Comparison of ENCODE assay signal across 9 cellular contexts in the genomic region with DNA sequence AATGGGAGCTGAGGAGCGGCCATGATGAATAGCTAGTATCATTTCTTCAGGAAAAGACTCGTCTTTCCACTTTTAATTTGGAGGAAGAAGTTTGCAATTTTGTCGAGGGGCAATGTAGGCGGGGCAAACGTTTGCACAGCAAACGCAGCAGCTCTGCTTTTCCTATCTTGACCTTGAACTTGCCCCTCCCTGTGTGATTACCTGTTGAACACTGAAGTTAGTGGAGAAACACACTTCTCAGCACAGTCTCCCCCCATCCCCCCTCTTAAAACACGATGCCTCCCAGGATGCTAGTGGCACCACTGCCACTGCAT. TPM values are rescaled to one million over a fixed set of nuclear protein-coding genes. Genes with fewer than 3 reads are reported as not detected.
DNase-seq lines count a peak whose midpoint lies in the region; ATAC-seq and TF ChIP-seq lines count a peak whose summit lies in the region.
"Had no signal": no experiment of that assay in that cellular context is flagged by ENCODE, and none has a peak within 500 bp of the region (broad histone marks: within the 10 kb centered on the region; RNA-seq: fewer than 3 reads in every experiment).

No MANE protein-coding gene starts in this region.

- H3K9me3 ChIP-seq in T-helper 17 cell (ENCODE audit: control insufficient read depth, low read length, poor library complexity, severe bottlenecking), result no peaks in the 10 kb centered on the region
- no peaks in the 10 kb centered on the region for H3K9me3 ChIP-seq in right cardiac atrium (ENCODE audit: control insufficient read depth, low read length)

- no peak for TF ChIP-seq CTCF in GM12865 (IDR thresholded peaks at IDR 0.05; ENCODE audit: insufficient read depth, low read depth, low read length, missing control alignments)

- intact Hi-C loops in right cardiac atrium (cut with DNase I), result no loop called here

- peaks cover 6% of the 10 kb centered on the region for H3K36me3 Mint-ChIP-seq in T-helper 17 cell (ENCODE audit: low read depth)

- peaks cover 54% of the 10 kb centered on the region for H3K27me3 Mint-ChIP-seq in T-helper 17 cell

- no peaks in the 10 kb centered on the region for H3K27me3 ChIP-seq in right cardiac atrium (ENCODE audit: control insufficient read depth, insufficient read depth)

- WGBS in right cardiac atrium, result 42% methylated on average over 7 of the region's 7 CpGs

- H3K4me3 ChIP-seq in GM12865 (ENCODE audit: low read depth, low read length), result peak overlapping the region; percentile 55
- H3K4me3 ChIP-seq in right cardiac atrium (ENCODE audit: low read length), result peak overlapping the region; percentile 46
- peak overlapping the region; percentile 49 for H3K4me3 ChIP-seq in skeletal muscle cell (ENCODE audit: low read depth, low read length)

- no peak for DNase-seq in GM12865 (ENCODE audit: low read depth)
- no peak for DNase-seq in T-helper 17 cell
- no peak for DNase-seq in right cardiac atrium
- DNase-seq in skeletal muscle cell (ENCODE audit: low read depth), result no peak
- DNase-seq in NCI-H510A treated with DMSO at 0.1 percent for 48 hours (lab: John Stamatoyannopoulos, UW), result no peak

- H3K4me3 Mint-ChIP-seq in T-helper 17 cell, result peak overlapping the region; percentile 73

- peaks cover 11% of the 10 kb centered on the region for H3K4me1 Mint-ChIP-seq in T-helper 17 cell

- H3K27ac Mint-ChIP-seq in T-helper 17 cell, result no peak overlapping the region

- peak overlapping the region; percentile 26 for H3K27ac ChIP-seq in right cardiac atrium (ENCODE audit: low read length)
- H3K27ac ChIP-seq: epithelial cell of prostate had no signal

- H3K4me1 ChIP-seq in right cardiac atrium (ENCODE audit: control insufficient read depth, insufficient read depth, low read length), result no peaks in the 10 kb centered on the region

- ATAC-seq in T-helper 17 cell (no peak), right cardiac atrium (no peak), GM21786 (IDR thresholded peaks at IDR 0.05; ENCODE audit: unreplicated experiment) (no peak), GM18858 (IDR thresholded peaks at IDR 0.05; ENCODE audit: unreplicated experiment) (no peak), HG02623 (IDR thresholded peaks at IDR 0.05; ENCODE audit: unreplicated experiment) (no peak)

RNA-seq across cellular contexts. Expression of gene EPDR1, which starts 0.2 kb away (rescaled TPM):
- total RNA-seq in T-helper 17 cell (under 1 TPM in 1 of 2 donors, not detected in 1; 0.29 TPM), right cardiac atrium (10 to 100 TPM; 19.7 to 24.0 (median 22.9) TPM)
- 13.9 TPM for polyA plus RNA-seq in right cardiac atrium

RNA-seq across cellular contexts. Expression of gene SFRP4, which starts 3.6 kb away (rescaled TPM):
- total RNA-seq in T-helper 17 cell (not detected), right cardiac atrium (1 to 10 TPM; 2.2 to 3.8 (median 3.6) TPM)
- polyA plus RNA-seq in right cardiac atrium, result 2.2 TPM

Comparison
In these comparisons a context has a peak if more than half of its experiments do, and no peak if none do; other contexts are left out.
1. RNA of gene EPDR1, which starts 0.2 kb away (total RNA-seq): 19.7 to 24.0 TPM in right cardiac atrium; 0.29 TPM in T-helper 17 cell; every median in the first group is over 10 times any median in the second.
2. Peak in every context shown above with its lines, with median percentiles within 50 percentile points of each other: H3K4me3 ChIP-seq.